Comparison of ENCODE assay signal across 8 cellular contexts in the genomic region with DNA sequence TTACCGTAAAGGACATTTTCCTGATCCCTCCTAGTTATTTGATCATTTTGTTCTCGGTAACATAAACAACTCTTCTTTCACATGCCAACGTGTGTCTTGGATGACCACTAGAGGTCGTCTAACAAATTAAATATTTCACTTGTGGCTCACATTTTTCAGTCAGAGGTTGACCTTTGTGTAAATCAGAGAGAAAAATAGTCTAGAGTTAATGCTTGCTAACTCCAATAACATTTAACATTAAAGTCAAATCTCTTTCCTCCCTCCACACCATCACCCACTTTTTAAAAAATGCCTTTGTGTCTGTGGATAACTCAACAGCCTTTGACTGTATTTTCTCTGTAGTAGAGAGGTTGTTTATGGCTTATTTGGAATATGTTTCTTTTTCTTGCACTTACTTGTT.
DNase-seq lines count a peak whose midpoint lies in the region; ATAC-seq and TF ChIP-seq lines count a peak whose summit lies in the region.

No MANE protein-coding gene starts in this region.

- no peaks in the 10 kb centered on the region for H3K36me3 ChIP-seq in OCI-LY7 (ENCODE audit: insufficient read depth, low read length)

- no peaks in the 10 kb centered on the region for H3K9me2 ChIP-seq in OCI-LY7 (ENCODE audit: insufficient read depth, low read length)

- H2AFZ ChIP-seq in OCI-LY7 (ENCODE audit: low read length) = no peak overlapping the region; the same call in 1 of the 2 replicates

- no peaks in the 10 kb centered on the region for H4K20me1 ChIP-seq in OCI-LY7 (ENCODE audit: insufficient read depth, low read length)

- H3K4me1 ChIP-seq in OCI-LY7 (ENCODE audit: insufficient read depth, low read length, poor library complexity, severe bottlenecking) = no peaks in the 10 kb centered on the region

- CTCF ChIA-PET in CD4-positive, alpha-beta T cell (lab: Charles Lee) = no interaction called here
- CTCF ChIA-PET in OCI-LY7 (lab: Charles Lee; ENCODE audit: unreplicated experiment) = no interaction called here

- no peaks in the 10 kb centered on the region for H3K36me3 Mint-ChIP-seq in CD4-positive, alpha-beta T cell (ENCODE audit: low read depth)
- peaks cover 3% of the 10 kb centered on the region for H3K36me3 Mint-ChIP-seq in mesothelial cell of epicardium

- POLR2A ChIA-PET in CD4-positive, alpha-beta T cell (lab: Charles Lee) = no interaction called here
- POLR2A ChIA-PET in OCI-LY7 (lab: Charles Lee) = no interaction called here

- no peaks in the 10 kb centered on the region for H3K79me2 ChIP-seq in OCI-LY7 (ENCODE audit: insufficient read depth, low read depth, low read length)

- no peak overlapping the region for H3K4me3 Mint-ChIP-seq in CD4-positive, alpha-beta T cell
- no peak overlapping the region for H3K4me3 Mint-ChIP-seq in mesothelial cell of epicardium

- no peaks in the 10 kb centered on the region for H3K9me3 Mint-ChIP-seq in CD4-positive, alpha-beta T cell
- peaks cover 3% of the 10 kb centered on the region for H3K9me3 Mint-ChIP-seq in mesothelial cell of epicardium

- no TSS peak for BruUV-seq in OCI-LY7 (replicated peaks; lab: Mats Ljungman, UMichigan)

- H3K4me3 ChIP-seq in OCI-LY7 (ENCODE audit: low read depth, low read length, poor library complexity, severe bottlenecking) = no peak overlapping the region

- H3K27ac Mint-ChIP-seq in CD4-positive, alpha-beta T cell = peak overlapping the region; percentile 28
- peak overlapping the region; percentile 100 for H3K27ac Mint-ChIP-seq in mesothelial cell of epicardium

- no peaks in the 10 kb centered on the region for H3K9me3 ChIP-seq in CD4-positive, alpha-beta T cell (ENCODE audit: control insufficient read depth, low read length)
- H3K9me3 ChIP-seq in OCI-LY7 (ENCODE audit: low read length) = no peaks in the 10 kb centered on the region

- TF ChIP-seq CTCF in CD4-positive, alpha-beta T cell (IDR thresholded peaks at IDR 0.05) = peak; percentile 86
- peak; percentile 97 for TF ChIP-seq CTCF in OCI-LY7 (conservative IDR thresholded peaks at IDR 0.05; ENCODE audit: low read length)
- peak; percentile 64 for TF ChIP-seq CTCF in mesothelial cell of epicardium (IDR thresholded peaks at IDR 0.05; ENCODE audit: unreplicated experiment)

- peaks cover 40% of the 10 kb centered on the region for H3K4me1 Mint-ChIP-seq in CD4-positive, alpha-beta T cell (ENCODE audit: low read depth)
- peaks cover 54% of the 10 kb centered on the region for H3K4me1 Mint-ChIP-seq in mesothelial cell of epicardium

- intact Hi-C loops in CD4-positive, alpha-beta T cell (cut with DNase I, micrococcal nuclease) = loop anchor here (1.0 to 5.0 kb wide), 4 partner anchors 70 to 888 kb away; partner anchors contain the start of gene B3GALT2 (in 1 of the 2)
- intact Hi-C loops in OCI-LY7 (cut with micrococcal nuclease; ENCODE audit: unreplicated experiment) = loop anchor here (5.0 kb wide), 3 partner anchors 130 to 890 kb away; no protein-coding TSS in a partner anchor

- H3K27me3 Mint-ChIP-seq in CD4-positive, alpha-beta T cell = no peaks in the 10 kb centered on the region
- no peaks in the 10 kb centered on the region for H3K27me3 Mint-ChIP-seq in mesothelial cell of epicardium (ENCODE audit: low read depth)

- peak; percentile 74 for ATAC-seq in CD4-positive, alpha-beta T cell (ENCODE audit: poor library complexity)
- ATAC-seq in GM18870 (IDR thresholded peaks at IDR 0.05; ENCODE audit: unreplicated experiment) (peak; percentile 72), HG03378 (IDR thresholded peaks at IDR 0.05; ENCODE audit: unreplicated experiment) (peak; percentile 56)

- H3K27me3 ChIP-seq in CD4-positive, alpha-beta T cell (ENCODE audit: control insufficient read depth, insufficient read depth, low read length) = no peaks in the 10 kb centered on the region

- no peak overlapping the region for H3K27ac ChIP-seq in CD4-positive, alpha-beta T cell (ENCODE audit: low read depth, low read length)
- H3K27ac ChIP-seq in OCI-LY7 (ENCODE audit: low read depth, low read length, poor library complexity, severe bottlenecking) = no peak overlapping the region

- no peak for DNase-seq in CD4-positive, alpha-beta T cell
- DNase-seq in OCI-LY7 (ENCODE audit: low spot score) (peak; percentile 77), dedifferentiated amniotic fluid mesenchymal stem cell (ENCODE audit: extremely low spot score) (peak; percentile 61), mesothelial cell of epicardium (ENCODE audit: low spot score in 2 of 2, unreplicated experiment in 2 of 2) (no peak)
- DNase-seq in stimulated activated CD4-positive, alpha-beta T cell treated with anti-CD3 and anti-CD28 coated beads, Interleukin-12 subunit alpha, Interleukin-12 subunit beta, amount 100 ng/mL, for 4 hours = no peak
- DNase-seq in activated T-cell treated with anti-CD3 and anti-CD28 coated beads, Interleukin-2, amount 50 U/mL, for 48 hours = no peak

- H3K4me2 ChIP-seq in OCI-LY7 (ENCODE audit: low read length) = no peak overlapping the region

Comparison
In these comparisons a context has a peak if more than half of its experiments do, and no peak if none do; other contexts are left out.
1. DNase-seq: peak in OCI-LY7 (single experiment) and dedifferentiated amniotic fluid mesenchymal stem cell (single experiment); none in CD4-positive, alpha-beta T cell (0 of 10), mesothelial cell of epicardium (0 of 2), stimulated activated CD4-positive, alpha-beta T cell treated with anti-CD3 and anti-CD28 coated beads, Interleukin-12 subunit alpha, Interleukin-12 subunit beta, amount 100 ng/mL, for 4 hours (single experiment) and activated T-cell treated with anti-CD3 and anti-CD28 coated beads, Interleukin-2, amount 50 U/mL, for 48 hours (0 of 2).
2. Peak in every context shown above with its lines, with median percentiles within 50 percentile points of each other: ATAC-seq and CTCF ChIP-seq.